ENCODE assay signal across 8 cellular contexts in genomic region chr16:11257131-11257938, GRCh38. TPM values are rescaled to one million over a fixed set of nuclear protein-coding genes. Genes with fewer than 3 reads are reported as not detected.
DNase-seq lines count a peak whose midpoint lies in the region; ATAC-seq and TF ChIP-seq lines count a peak whose summit lies in the region.

No MANE protein-coding gene starts in this region.

- H3K4me3 ChIP-seq in H7 (ENCODE audit: insufficient read depth, low read depth, low read length) (peak overlapping the region; percentile 74), left lung (peak overlapping the region; percentile 74 to 92)

- H3K27me3 ChIP-seq in H7 (ENCODE audit: control insufficient read depth, insufficient read depth, low read length): no peaks in the 10 kb centered on the region
- peaks cover 0 to 7% of the 10 kb centered on the region in 2 donors for H3K27me3 ChIP-seq in left lung

- peak; percentile 88 for DNase-seq in AG20443 (ENCODE audit: low spot score)
- DNase-seq in H7: peak; percentile 90
- DNase-seq in NCI-H460 (ENCODE audit: extremely low read depth, low read depth): peak; percentile 81
- DNase-seq in activated CD4-positive, alpha-beta T cell treated with anti-CD3 and anti-CD28 coated beads for 4 hours: peak; percentile 60 to 65
- peak; percentile 81 for DNase-seq in ecto neural progenitor cell (ENCODE audit: low spot score)
- peak; percentile 82 to 86 for DNase-seq in left lung
- peak; percentile 66 for DNase-seq in stimulated activated CD4-positive, alpha-beta T cell treated with anti-CD3 and anti-CD28 coated beads, Interleukin-2, amount 100 ng/mL, for 24 hours

- peak; percentile 72 for ATAC-seq in left lung
- ATAC-seq in GM21737 (IDR thresholded peaks at IDR 0.05; ENCODE audit: unreplicated experiment): no peak

- intact Hi-C loops in left lung (cut with DNase I): loop anchor here in 1 of 2 donors (2.0 to 10.0 kb wide), 2 partner anchors 143 to 287 kb away; no protein-coding TSS in a partner anchor

- H3K4me1 ChIP-seq in left lung: peaks cover 25 to 52% of the 10 kb centered on the region in 2 donors

- peak; percentile 61 to 72 for TF ChIP-seq CTCF in left lung (IDR thresholded peaks at IDR 0.05)

- H3K27ac ChIP-seq in left lung: peak overlapping the region; percentile 96

- H3K36me3 ChIP-seq in H7 (replicated peaks; ENCODE audit: control insufficient read depth, insufficient read depth, low read length) (peaks cover 13% of the 10 kb centered on the region), left lung (peaks cover 0 to 21% of the 10 kb centered on the region in 2 donors)

- H3K9me3 ChIP-seq in left lung: no peaks in the 10 kb centered on the region

RNA-seq across cellular contexts. Expression of gene SOCS1, which starts 1.3 kb away (rescaled TPM):
- total RNA-seq in H7 (2014; rRNA removed; shearing (Covaris generic)): 16.3 and 16.4 TPM in 2 replicates
- total RNA-seq in NCI-H460 (2014; rRNA removed; shearing (Covaris generic)): 0.75 and 1.1 TPM in 2 replicates
- 0.37 and 2.5 TPM in 2 replicates for polyA plus RNA-seq in NCI-H460 (2014; cell fraction: nucleus; rRNA removed)
- total RNA-seq in left lung: 10 to 100 TPM; 11.8 to 21.4 TPM

RNA-seq across cellular contexts. Expression of gene TNP2, which starts 11.8 kb away (rescaled TPM):
- not detected in 2 replicates for total RNA-seq in H7 (2014; rRNA removed; shearing (Covaris generic))
- total RNA-seq in NCI-H460 (2014; rRNA removed; shearing (Covaris generic)): not detected in 2 replicates
- polyA plus RNA-seq in NCI-H460 (2014; cell fraction: nucleus; rRNA removed): not detected in 2 replicates
- not detected for total RNA-seq in left lung

RNA-seq across cellular contexts. Expression of gene PRM3, which starts 16.1 kb away (rescaled TPM):
- not detected in 2 replicates for total RNA-seq in H7 (2014; rRNA removed; shearing (Covaris generic))
- not detected in 2 replicates for total RNA-seq in NCI-H460 (2014; rRNA removed; shearing (Covaris generic))
- not detected in 2 replicates for polyA plus RNA-seq in NCI-H460 (2014; cell fraction: nucleus; rRNA removed)
- total RNA-seq in left lung: not detected

RNA-seq across cellular contexts. Expression of gene PRM2, which starts 18.9 kb away (rescaled TPM):
- total RNA-seq in H7 (2014; rRNA removed; shearing (Covaris generic)): not detected in 2 replicates
- not detected in 2 replicates for total RNA-seq in NCI-H460 (2014; rRNA removed; shearing (Covaris generic))
- not detected in 2 replicates for polyA plus RNA-seq in NCI-H460 (2014; cell fraction: nucleus; rRNA removed)
- total RNA-seq in left lung: not detected

RNA-seq across cellular contexts. Expression of gene PRM1, which starts 23.8 kb away (rescaled TPM):
- not detected in 2 replicates for total RNA-seq in H7 (2014; rRNA removed; shearing (Covaris generic))
- not detected in 2 replicates for total RNA-seq in NCI-H460 (2014; rRNA removed; shearing (Covaris generic))
- not detected in 2 replicates for polyA plus RNA-seq in NCI-H460 (2014; cell fraction: nucleus; rRNA removed)
- total RNA-seq in left lung: not detected
